Comparison of ENCODE assay signal across 19 cellular contexts in genomic region chr11:127939000-127939399, GRCh38.
DNase-seq lines count a peak whose midpoint lies in the region; ATAC-seq, FAIRE-seq and TF ChIP-seq lines count a peak whose summit lies in the region.
"Had no signal": no experiment of that assay in that cellular context is flagged by ENCODE, and none has a peak within 500 bp of the region (broad histone marks: within the 10 kb centered on the region; RNA-seq: fewer than 3 reads in every experiment).

No MANE protein-coding gene starts in this region.

- intact Hi-C loops in PC-3 (cut with micrococcal nuclease): no loop called here

- H3K9ac ChIP-seq in PC-3 (ENCODE audit: low read length) (no peak overlapping the region), keratinocyte (ENCODE audit: control insufficient read depth, extremely low read depth, insufficient read depth, low read length) (no peak overlapping the region)
- H3K9ac ChIP-seq: BLaER1 treated with 17β-estradiol and CSF1 and Interleukin-3, amounts not matched to agents 10 nM and 100 nM had no signal

- H3K9me1 ChIP-seq in keratinocyte (ENCODE audit: control insufficient read depth, extremely low read depth, insufficient read depth, low read length): no peaks in the 10 kb centered on the region

- no peak overlapping the region for H3K4me2 ChIP-seq in PC-3 (ENCODE audit: low read length)
- peak overlapping the region; percentile 28 for H3K4me2 ChIP-seq in keratinocyte (ENCODE audit: control insufficient read depth, extremely low read depth, insufficient read depth, low read depth, low read length)
- H3K4me2 ChIP-seq: BLaER1 treated with 17β-estradiol and CSF1 and Interleukin-3, amounts not matched to agents 10 nM and 100 nM had no signal

- FAIRE-seq in bronchial epithelial cell (lab: Jason Lieb, UNC): no peak
- FAIRE-seq in keratinocyte (lab: Jason Lieb, UNC): no peak

- H3F3A ChIP-seq in PC-3 (ENCODE audit: low read length, unreplicated experiment): no peaks in the 10 kb centered on the region

- no TSS peak for BruUV-seq in PC-3 (replicated peaks; lab: Mats Ljungman, UMichigan)

- peak; percentile 14 for DNase-seq in A172 (ENCODE audit: low spot score)
- peak; percentile 35 for DNase-seq in PC-3
- DNase-seq in bronchial epithelial cell (ENCODE audit: low read depth): peak; percentile 61
- DNase-seq in keratinocyte (ENCODE audit: low read depth, low spot score): peak; percentile 49
- DNase-seq in SW 1271 (lab: John Stamatoyannopoulos, UW): no peak
- DNase-seq in activated CD4-positive, alpha-beta T cell treated with anti-CD3 and anti-CD28 coated beads, Interleukin-2, amount 50 U/mL, for 4 hours: no peak
- no peak for DNase-seq in NOMO-1 (lab: John Stamatoyannopoulos, UW; ENCODE audit: unreplicated experiment in 2 of 2)
- DNase-seq in activated effector memory CD4-positive, alpha-beta T cell treated with anti-CD3 and anti-CD28 coated beads, Interleukin-2, amount 50 U/mL, for 16 hours: no peak
- DNase-seq: 8988T; Calu3; CD8-positive, alpha-beta T cell; DMS79 treated with DMSO at 0.1 percent for 48 hours; GF-D8; GOT3; H7; HFFc6 had no signal

- no peaks in the 10 kb centered on the region for H3K9me2 ChIP-seq in PC-3 (replicated peaks; ENCODE audit: low read length)

- H3K79me2 ChIP-seq in PC-3 (ENCODE audit: low read length) (no peaks in the 10 kb centered on the region), keratinocyte (ENCODE audit: control insufficient read depth, insufficient read depth, low read length) (no peaks in the 10 kb centered on the region)

- H2AFZ ChIP-seq in PC-3 (ENCODE audit: low read length) (no peak overlapping the region), keratinocyte (ENCODE audit: control insufficient read depth, low read length) (peak overlapping the region; percentile 13)

- H3K9me3 ChIP-seq in PC-3 (ENCODE audit: low read length): no peaks in the 10 kb centered on the region; the same call in 1 of the 2 replicates
- H3K9me3 ChIP-seq in keratinocyte (ENCODE audit: control insufficient read depth, low read depth, low read length): no peaks in the 10 kb centered on the region
- H3K9me3 ChIP-seq: BLaER1 treated with 17β-estradiol and CSF1 and Interleukin-3, amounts not matched to agents 10 nM and 100 nM had no signal

- no peaks in the 10 kb centered on the region for H3K4me1 ChIP-seq in PC-3 (ENCODE audit: insufficient read depth, low read length)
- peaks cover 20% of the 10 kb centered on the region for H3K4me1 ChIP-seq in keratinocyte (ENCODE audit: control insufficient read depth, extremely low read depth, insufficient read depth, low read length)

- no peak for ATAC-seq in PC-3
- ATAC-seq: CD8-positive, alpha-beta T cell; HCT116 had no signal

- peaks cover 82% of the 10 kb centered on the region for H3K27me3 ChIP-seq in PC-3 (ENCODE audit: low read length)
- H3K27me3 ChIP-seq in bronchial epithelial cell (ENCODE audit: control insufficient read depth, insufficient read depth, low read length): no peaks in the 10 kb centered on the region
- H3K27me3 ChIP-seq in keratinocyte (ENCODE audit: control insufficient read depth, extremely low read depth, insufficient read depth, low read length): no peaks in the 10 kb centered on the region
- H3K27me3 ChIP-seq: BLaER1 treated with 17β-estradiol and CSF1 and Interleukin-3, amounts not matched to agents 10 nM and 100 nM had no signal

- TF ChIP-seq CTCF in PC-3 (conservative IDR thresholded peaks at IDR 0.05; ENCODE audit: low read depth, low read length) (no peak), bronchial epithelial cell (IDR thresholded peaks at IDR 0.05; ENCODE audit: insufficient read depth, low read length, severe bottlenecking) (no peak), keratinocyte (optimal IDR thresholded peaks at IDR 0.05 in 1 of 3, IDR thresholded peaks at IDR 0.05 in 1 of 3, conservative IDR thresholded peaks at IDR 0.05 in 1 of 3; ENCODE audit: extremely low read depth in 1 of 3, insufficient read depth in 2 of 3, low read length in 3 of 3) (no peak)

- dilution Hi-C loops in keratinocyte (cut with MboI; ENCODE audit: extremely low pct_ligation_motif_present, low sequenced_read_pairs): no loop called here

- POLR2A ChIA-PET in PC-3 (lab: Charles Lee; ENCODE audit: unreplicated experiment): no interaction called here

- H3K4me3 ChIP-seq in PC-3 (ENCODE audit: low read length) (no peak overlapping the region), bronchial epithelial cell (ENCODE audit: low read depth, low read length) (no peak overlapping the region), keratinocyte (ENCODE audit: control insufficient read depth in 2 of 3, extremely low read depth in 1 of 3, insufficient read depth in 2 of 3, low read depth in 1 of 3, low read length in 3 of 3) (no peak overlapping the region)
- H3K4me3 ChIP-seq: BLaER1 treated with 17β-estradiol and CSF1 and Interleukin-3, amounts not matched to agents 10 nM and 100 nM had no signal

- H3K36me3 ChIP-seq in PC-3 (ENCODE audit: low read depth, low read length): no peaks in the 10 kb centered on the region
- no peaks in the 10 kb centered on the region for H3K36me3 ChIP-seq in bronchial epithelial cell (ENCODE audit: control insufficient read depth, insufficient read depth, low read length)
- no peaks in the 10 kb centered on the region for H3K36me3 ChIP-seq in keratinocyte (ENCODE audit: control insufficient read depth in 2 of 2, extremely low read depth in 1 of 2, insufficient read depth in 2 of 2, low read length in 2 of 2)
- H3K36me3 ChIP-seq: BLaER1 treated with 17β-estradiol and CSF1 and Interleukin-3, amounts not matched to agents 10 nM and 100 nM had no signal

- H4K20me1 ChIP-seq in PC-3 (ENCODE audit: low read length): no peaks in the 10 kb centered on the region
- H4K20me1 ChIP-seq in keratinocyte (ENCODE audit: control insufficient read depth, extremely low read depth, insufficient read depth, low read length): no peaks in the 10 kb centered on the region
- H4K20me1 ChIP-seq: BLaER1 treated with 17β-estradiol and CSF1 and Interleukin-3, amounts not matched to agents 10 nM and 100 nM had no signal

- H3K27ac ChIP-seq in PC-3 (ENCODE audit: low read length) (no peak overlapping the region), keratinocyte (ENCODE audit: control insufficient read depth, insufficient read depth, low read length) (peak overlapping the region; percentile 44)
- H3K27ac ChIP-seq: BLaER1 treated with 17β-estradiol and CSF1 and Interleukin-3, amounts not matched to agents 10 nM and 100 nM; HL-60 had no signal

- CTCF ChIA-PET in PC-3 (lab: Charles Lee): no interaction called here

Comparison
In these comparisons a context has a peak if more than half of its experiments do, and no peak if none do; other contexts are left out.
1. DNase-seq: peak in A172 (single experiment), PC-3 (single experiment), bronchial epithelial cell (single experiment) and keratinocyte (single experiment); none in SW 1271 (0 of 2), activated CD4-positive, alpha-beta T cell treated with anti-CD3 and anti-CD28 coated beads, Interleukin-2, amount 50 U/mL, for 4 hours (0 of 2), NOMO-1 (0 of 2) and activated effector memory CD4-positive, alpha-beta T cell treated with anti-CD3 and anti-CD28 coated beads, Interleukin-2, amount 50 U/mL, for 16 hours (single experiment).